ENCODE assay signal across 29 cellular contexts in genomic region chr17:82033359-82034085, GRCh38. TPM values are rescaled to one million over a fixed set of nuclear protein-coding genes. Genes with fewer than 3 reads are reported as not detected.
DNase-seq lines count a peak whose midpoint lies in the region; ATAC-seq, FAIRE-seq and TF ChIP-seq lines count a peak whose summit lies in the region.
"Had no signal": no experiment of that assay in that cellular context is flagged by ENCODE, and none has a peak within 500 bp of the region (broad histone marks: within the 10 kb centered on the region; RNA-seq: fewer than 3 reads in every experiment).

No MANE protein-coding gene starts in this region.

- H4K20me1 ChIP-seq in IMR-90 (ENCODE audit: insufficient read depth, low read length) (peaks cover 5% of the 10 kb centered on the region), endothelial cell of umbilical vein (replicated peaks; ENCODE audit: control insufficient read depth, extremely low read depth, insufficient read depth, low read length) (no peaks in the 10 kb centered on the region)

- H3K36me3 ChIP-seq in IMR-90 (ENCODE audit: control insufficient read depth, insufficient read depth, low read length): no peaks in the 10 kb centered on the region; the same call in 1 of the 2 replicates
- H3K36me3 ChIP-seq in endothelial cell of umbilical vein (ENCODE audit: control insufficient read depth in 2 of 2, extremely low read depth in 1 of 2, insufficient read depth in 2 of 2, low read length in 2 of 2): no peaks in the 10 kb centered on the region
- H3K36me3 ChIP-seq: cardiac muscle cell had no signal

- H3K27me3 ChIP-seq in IMR-90 (ENCODE audit: control insufficient read depth, insufficient read depth, low read length): no peaks in the 10 kb centered on the region
- H3K27me3 ChIP-seq in endothelial cell of umbilical vein (ENCODE audit: control insufficient read depth in 2 of 2, insufficient read depth in 2 of 2, low read length in 2 of 2): no peaks in the 10 kb centered on the region
- H3K27me3 ChIP-seq: cardiac muscle cell, testis had no signal

- BruUV-seq in IMR-90 (replicated peaks; lab: Mats Ljungman, UMichigan) (no TSS peak), endothelial cell of umbilical vein (replicated peaks; lab: Mats Ljungman, UMichigan) (TSS peak; percentile 21)

- H3K56ac ChIP-seq in IMR-90 (ENCODE audit: extremely low read depth, insufficient read depth, low read length): no peak overlapping the region

- H3K27ac Mint-ChIP-seq in activated CD4-positive, alpha-beta T cell treated with anti-CD3 and anti-CD28 coated beads, Interleukin-2, amount 10 ng/mL, durations not matched to agents 24 days and 14 days: no peak overlapping the region
- H3K27ac Mint-ChIP-seq in osteocyte (ENCODE audit: unreplicated experiment): no peak overlapping the region

- dilution Hi-C loops in IMR-90 (cut with HindIII; ENCODE audit: low sequenced_read_pairs, unreplicated experiment) (no loop called here), endothelial cell of umbilical vein (cut with MboI; ENCODE audit: extremely low pct_ligation_motif_present, low sequenced_read_pairs) (no loop called here)

- 0 out of 2 replicates have a peak, but pooled peaks cover 7% of the 10 kb centered on the region for H3K9me1 ChIP-seq in IMR-90 (ENCODE audit: insufficient read depth, low read length)
- H3K9me1 ChIP-seq in endothelial cell of umbilical vein (replicated peaks; ENCODE audit: control insufficient read depth, extremely low read depth, insufficient read depth, low read length): no peaks in the 10 kb centered on the region

- POLR2A ChIA-PET in IMR-90 (lab: Charles Lee; ENCODE audit: unreplicated experiment): no interaction called here
- POLR2A ChIA-PET in endothelial cell of umbilical vein (lab: Charles Lee): no interaction called here

- CTCF ChIA-PET in IMR-90 (lab: Yijun Ruan, JAX): no interaction called here
- CTCF ChIA-PET in endothelial cell of umbilical vein (lab: Charles Lee): interaction anchor here (1.5 kb wide), 1 partner anchor 74 kb away, joined by 7 read pairs; no protein-coding TSS in a partner anchor

- H4K5ac ChIP-seq in IMR-90 (ENCODE audit: low read depth, low read length): no peak overlapping the region

- H2BK120ac ChIP-seq in IMR-90 (ENCODE audit: low read depth, low read length): no peak overlapping the region

- FAIRE-seq in endothelial cell of umbilical vein (lab: Jason Lieb, UNC): no peak
- no peak for FAIRE-seq in D721Med (lab: Jason Lieb, UNC)
- FAIRE-seq: A204.1, urothelium cell line had no signal

- H3K4me3 ChIP-seq in IMR-90 (ENCODE audit: insufficient read depth, low read depth, low read length): no peak overlapping the region
- H3K4me3 ChIP-seq in endothelial cell of umbilical vein (replicated peaks in 1 of 3; ENCODE audit: insufficient read depth in 1 of 3, low read depth in 1 of 3, low read length in 3 of 3): no peak overlapping the region
- H3K4me3 ChIP-seq: cardiac muscle cell, heart left ventricle, lung, psoas muscle, testis had no signal

- H2AK5ac ChIP-seq in IMR-90 (ENCODE audit: low read depth, low read length): no peak overlapping the region

- H3K36me3 Mint-ChIP-seq in activated CD4-positive, alpha-beta T cell treated with anti-CD3 and anti-CD28 coated beads, Interleukin-2, amount 10 ng/mL, durations not matched to agents 24 days and 14 days (ENCODE audit: low read depth): peaks cover 12% of the 10 kb centered on the region
- H3K36me3 Mint-ChIP-seq in osteocyte (ENCODE audit: unreplicated experiment): no peaks in the 10 kb centered on the region

- H3K9ac ChIP-seq in IMR-90 (ENCODE audit: low read depth, low read length) (no peak overlapping the region), endothelial cell of umbilical vein (replicated peaks; ENCODE audit: extremely low read depth, insufficient read depth, low read length) (no peak overlapping the region)

- H2AK9ac ChIP-seq in IMR-90 (replicated peaks; ENCODE audit: low read depth, low read length, poor library complexity): peak overlapping the region; percentile 42

- no peak for DNase-seq in activated CD4-positive, alpha-beta T cell treated with anti-CD3 and anti-CD28 coated beads, Interleukin-2, amount 10 ng/mL, durations not matched to agents 24 days and 14 days
- no peak for DNase-seq in activated CD4-positive, alpha-beta T cell treated with anti-CD3 and anti-CD28 coated beads, Interleukin-2, amount 50 U/mL, for 1 hour
- DNase-seq in IMR-90 (no peak), endothelial cell of umbilical vein (ENCODE audit: low read depth, low spot score) (no peak), osteocyte (ENCODE audit: extremely low spot score, unreplicated experiment) (no peak), D721Med (ENCODE audit: insufficient read length, low spot score) (no peak)
- DNase-seq: activated CD4-positive, alpha-beta T cell treated with anti-CD3 and anti-CD28 coated beads for 4 hours; activated naive CD4-positive, alpha-beta T cell treated with anti-CD3 and anti-CD28 coated beads, Interleukin-2, amount 50 U/mL, for 16 hours; anterior cingulate cortex; cortex of kidney; DMS53; foreskin fibroblast; GDM1; heart left ventricle; Kasumi-1; NCI-H1436; psoas muscle; stimulated activated naive CD8-positive, alpha-beta T cell treated with anti-CD3 and anti-CD28 coated beads, Interleukin-15, Interleukin-2, amounts not matched to agents 100 U/mL and 50 U/mL, for 24 hours; testis had no signal

- no peak overlapping the region for H2BK20ac ChIP-seq in IMR-90 (ENCODE audit: low read depth, low read length)

- no peak overlapping the region for H3K23ac ChIP-seq in IMR-90 (ENCODE audit: low read depth, low read length)

- no peak overlapping the region for H3K4ac ChIP-seq in IMR-90 (ENCODE audit: low read depth, low read length)

- no peaks in the 10 kb centered on the region for H3K9me3 Mint-ChIP-seq in activated CD4-positive, alpha-beta T cell treated with anti-CD3 and anti-CD28 coated beads, Interleukin-2, amount 10 ng/mL, durations not matched to agents 24 days and 14 days
- no peaks in the 10 kb centered on the region for H3K9me3 Mint-ChIP-seq in osteocyte (ENCODE audit: unreplicated experiment)
- H3K9me3 Mint-ChIP-seq: T-helper 1 cell treated with Interleukin-12 subunit alpha and Interleukin-12 subunit beta and Interleukin-4 antibody, amounts not matched to agents 30 μg/mL and 1 μg/mL, for 36 hours had no signal

- no peak overlapping the region for H2BK5ac ChIP-seq in IMR-90 (ENCODE audit: low read depth, low read length, poor library complexity, severe bottlenecking)

- H4K91ac ChIP-seq in IMR-90 (ENCODE audit: insufficient read depth, low read depth, low read length): no peak overlapping the region

- 92% methylated on average over 11 of the region's 38 CpGs; no CpG with 5 or more reads in 1 of the 2 experiments for WGBS in IMR-90 (ENCODE audit: extremely low coverage in 2 of 2, insufficient read length in 1 of 2), 2 experiments

- no peak for TF ChIP-seq RAD21 in IMR-90 (IDR thresholded peaks at IDR 0.05; ENCODE audit: low read length)

- H3K79me1 ChIP-seq in IMR-90 (ENCODE audit: low read depth in 1 of 2, low read length in 2 of 2): peaks cover 7 to 12% of the 10 kb centered on the region in 2 experiments

- no peak for ATAC-seq in IMR-90 (ENCODE audit: low read depth)
- ATAC-seq in GM18867 (IDR thresholded peaks at IDR 0.05; ENCODE audit: unreplicated experiment): no peak
- no peak for ATAC-seq in HG02884 (IDR thresholded peaks at IDR 0.05; ENCODE audit: unreplicated experiment)
- ATAC-seq: esophagus mucosa; heart left ventricle; psoas muscle; stimulated activated naive CD8-positive, alpha-beta T cell treated with anti-CD3 and anti-CD28 coated beads, Interleukin-15, Interleukin-2, amounts not matched to agents 100 U/mL and 50 U/mL, for 24 hours had no signal

- no peak overlapping the region for H4K8ac ChIP-seq in IMR-90 (ENCODE audit: low read depth in 2 of 2, low read length in 2 of 2)

- no peaks in the 10 kb centered on the region for H3K27me3 Mint-ChIP-seq in activated CD4-positive, alpha-beta T cell treated with anti-CD3 and anti-CD28 coated beads, Interleukin-2, amount 10 ng/mL, durations not matched to agents 24 days and 14 days
- H3K27me3 Mint-ChIP-seq in osteocyte (ENCODE audit: unreplicated experiment): no peaks in the 10 kb centered on the region

- in situ Hi-C loops in IMR-90 (cut with MboI; ENCODE audit: low sequenced_read_pairs): loop anchor here (5.0 kb wide), 1 partner anchor 124 kb away; no protein-coding TSS in a partner anchor

- intact Hi-C loops in activated CD4-positive, alpha-beta T cell treated with anti-CD3 and anti-CD28 coated beads, Interleukin-2, amount 10 ng/mL, durations not matched to agents 24 days and 14 days (cut with micrococcal nuclease): no loop called here
- intact Hi-C loops in IMR-90 (cut with micrococcal nuclease) (loop anchor here (10.0 kb wide), 1 partner anchor 291 kb away; no protein-coding TSS in a partner anchor), endothelial cell of umbilical vein (cut with micrococcal nuclease) (loop anchor here (10.0 kb wide), 2 partner anchors 201 to 381 kb away; partner anchors contain the start of genes HEXD and OGFOD3)

- H3K14ac ChIP-seq in IMR-90 (replicated peaks; ENCODE audit: low read depth, low read length): no peak overlapping the region

- H3K4me2 ChIP-seq in IMR-90 (ENCODE audit: low read depth, low read length) (no peak overlapping the region), endothelial cell of umbilical vein (ENCODE audit: insufficient read depth, low read length) (no peak overlapping the region)

- H3K4me1 Mint-ChIP-seq in activated CD4-positive, alpha-beta T cell treated with anti-CD3 and anti-CD28 coated beads, Interleukin-2, amount 10 ng/mL, durations not matched to agents 24 days and 14 days: peaks cover 15% of the 10 kb centered on the region
- peaks cover 22% of the 10 kb centered on the region for H3K4me1 Mint-ChIP-seq in osteocyte (ENCODE audit: unreplicated experiment)

- no peak for TF ChIP-seq CTCF in IMR-90 (conservative IDR thresholded peaks at IDR 0.05; ENCODE audit: low read depth, low read length)
- no peak for TF ChIP-seq CTCF in endothelial cell of umbilical vein (IDR thresholded peaks at IDR 0.05; ENCODE audit: extremely low read depth in 1 of 2, insufficient read depth in 1 of 2, low read depth in 1 of 2, low read length in 2 of 2)
- no peak for TF ChIP-seq CTCF in osteocyte (IDR thresholded peaks at IDR 0.05)
- no peak for TF ChIP-seq CTCF in D721Med (IDR thresholded peaks at IDR 0.05; ENCODE audit: insufficient read depth, missing control alignments)

- H3K18ac ChIP-seq in IMR-90 (ENCODE audit: low read depth, low read length): no peak overlapping the region

- no peaks in the 10 kb centered on the region for H3K9me3 ChIP-seq in IMR-90 (ENCODE audit: control insufficient read depth, insufficient read depth, low read length)
- no peaks in the 10 kb centered on the region for H3K9me3 ChIP-seq in endothelial cell of umbilical vein (replicated peaks; ENCODE audit: control insufficient read depth, insufficient read depth, low read length)
- H3K9me3 ChIP-seq: HAP-1, heart left ventricle, psoas muscle, testis had no signal

- H3K27ac ChIP-seq in IMR-90 (ENCODE audit: insufficient read depth, low read length) (no peak overlapping the region), endothelial cell of umbilical vein (ENCODE audit: insufficient read depth, low read depth, low read length) (no peak overlapping the region)
- H3K27ac ChIP-seq: cardiac muscle cell, heart left ventricle, psoas muscle, SK-N-MC, testis had no signal

- TF ChIP-seq POLR2A in IMR-90 (IDR thresholded peaks at IDR 0.05; ENCODE audit: low read depth, low read length): no peak
- no peak for TF ChIP-seq POLR2A in endothelial cell of umbilical vein (IDR thresholded peaks at IDR 0.05; ENCODE audit: low read depth, low read length)

- peaks cover 7% of the 10 kb centered on the region for H3K79me2 ChIP-seq in endothelial cell of umbilical vein (ENCODE audit: control insufficient read depth, insufficient read depth, low read length)

- no peak overlapping the region for H2BK15ac ChIP-seq in IMR-90 (ENCODE audit: low read depth, low read length)

- H3K4me3 Mint-ChIP-seq in activated CD4-positive, alpha-beta T cell treated with anti-CD3 and anti-CD28 coated beads, Interleukin-2, amount 10 ng/mL, durations not matched to agents 24 days and 14 days: peak overlapping the region; percentile 76
- H3K4me3 Mint-ChIP-seq in osteocyte (ENCODE audit: unreplicated experiment): peak overlapping the region; percentile 56

- H3K4me1 ChIP-seq in IMR-90 (ENCODE audit: control insufficient read depth, insufficient read depth, low read length) (peaks cover 11% of the 10 kb centered on the region), endothelial cell of umbilical vein (ENCODE audit: control insufficient read depth, extremely low read depth, insufficient read depth, low read length) (peaks cover 16% of the 10 kb centered on the region)

- H2AFZ ChIP-seq in IMR-90 (replicated peaks; ENCODE audit: low read length, poor library complexity) (no peak overlapping the region), endothelial cell of umbilical vein (ENCODE audit: low read depth, low read length) (no peak overlapping the region)

RNA-seq across cellular contexts. Expression of gene RAC3, which starts 2.0 kb away (rescaled TPM):
- total RNA-seq in activated CD4-positive, alpha-beta T cell treated with anti-CD3 and anti-CD28 coated beads, Interleukin-2, amount 10 ng/mL, durations not matched to agents 24 days and 14 days: 11.5 and 12.1 TPM in 2 replicates
- 5.7 and 7.2 TPM in 2 replicates for total RNA-seq in IMR-90 (2012; rRNA removed)
- 23.4 and 32.0 TPM in 2 replicates for polyA plus RNA-seq in IMR-90 (2012; rRNA removed)
- 34.9 and 48.2 TPM in 2 replicates for polyA plus RNA-seq in IMR-90 (2012; cell fraction: cytosol; rRNA removed)
- polyA plus RNA-seq in IMR-90 (2012; cell fraction: nucleus; rRNA removed; ENCODE audit: low replicate concordance): 20.2 and 75.8 TPM in 2 replicates
- total RNA-seq in endothelial cell of umbilical vein: 34.1 and 35.4 TPM in 2 replicates
- polyA plus RNA-seq in endothelial cell of umbilical vein: 56.0 and 91.1 TPM in 2 replicates
- polyA plus RNA-seq in endothelial cell of umbilical vein (2011; cell fraction: cytosol; rRNA removed): 37.4 and 51.2 TPM in 2 replicates
- 50.0 and 55.7 TPM in 2 replicates for polyA plus RNA-seq in endothelial cell of umbilical vein (2011; cell fraction: nucleus; rRNA removed)
- 23.4 and 52.5 TPM in 2 replicates for polyA plus RNA-seq in endothelial cell of umbilical vein (2012)
- 22.6 and 24.3 TPM in 2 replicates for polyA minus RNA-seq in endothelial cell of umbilical vein
- polyA minus RNA-seq in endothelial cell of umbilical vein (2011; cell fraction: cytosol; rRNA and poly(A)+ RNA removed): 7.6 TPM
- polyA minus RNA-seq in endothelial cell of umbilical vein (2011; cell fraction: nucleus; rRNA and poly(A)+ RNA removed): 9.2 and 19.1 TPM in 2 replicates
- 19.4 and 21.8 TPM in 2 replicates for total RNA-seq in osteocyte
- total RNA-seq: psoas muscle had no signal

RNA-seq across cellular contexts. Expression of gene DCXR, which starts 4.0 kb away (rescaled TPM):
- 128 TPM in 2 replicates for total RNA-seq in activated CD4-positive, alpha-beta T cell treated with anti-CD3 and anti-CD28 coated beads, Interleukin-2, amount 10 ng/mL, durations not matched to agents 24 days and 14 days
- total RNA-seq in IMR-90 (2012; rRNA removed) (36.6 and 36.9 TPM in 2 replicates), endothelial cell of umbilical vein (75.2 and 93.0 TPM in 2 replicates), osteocyte (69.0 and 71.0 TPM in 2 replicates)
- polyA plus RNA-seq in IMR-90 (2012; rRNA removed) (129 and 139 TPM in 2 replicates), endothelial cell of umbilical vein (178 and 241 TPM in 2 replicates)
- 135 and 154 TPM in 2 replicates for polyA plus RNA-seq in IMR-90 (2012; cell fraction: cytosol; rRNA removed)
- 94.9 and 309 TPM in 2 replicates for polyA plus RNA-seq in IMR-90 (2012; cell fraction: nucleus; rRNA removed; ENCODE audit: low replicate concordance)
- polyA plus RNA-seq in endothelial cell of umbilical vein (2011; cell fraction: cytosol; rRNA removed): 153 and 181 TPM in 2 replicates
- 150 and 164 TPM in 2 replicates for polyA plus RNA-seq in endothelial cell of umbilical vein (2011; cell fraction: nucleus; rRNA removed)
- polyA plus RNA-seq in endothelial cell of umbilical vein (2012): 106 and 108 TPM in 2 replicates
- polyA minus RNA-seq in endothelial cell of umbilical vein: 41.9 and 53.2 TPM in 2 replicates
- 39.0 TPM for polyA minus RNA-seq in endothelial cell of umbilical vein (2011; cell fraction: cytosol; rRNA and poly(A)+ RNA removed)
- 8.4 and 18.0 TPM in 2 replicates for polyA minus RNA-seq in endothelial cell of umbilical vein (2011; cell fraction: nucleus; rRNA and poly(A)+ RNA removed)

RNA-seq across cellular contexts. Expression of gene LRRC45, which starts 10.4 kb away (rescaled TPM):
- total RNA-seq in activated CD4-positive, alpha-beta T cell treated with anti-CD3 and anti-CD28 coated beads, Interleukin-2, amount 10 ng/mL, durations not matched to agents 24 days and 14 days: 39.0 and 40.6 TPM in 2 replicates
- total RNA-seq in IMR-90 (2012; rRNA removed): 7.2 and 7.8 TPM in 2 replicates
- 10.2 and 10.9 TPM in 2 replicates for polyA plus RNA-seq in IMR-90 (2012; rRNA removed)
- 6.8 and 8.0 TPM in 2 replicates for polyA plus RNA-seq in IMR-90 (2012; cell fraction: cytosol; rRNA removed)
- 46.7 and 84.8 TPM in 2 replicates for polyA plus RNA-seq in IMR-90 (2012; cell fraction: nucleus; rRNA removed; ENCODE audit: low replicate concordance)
- total RNA-seq in endothelial cell of umbilical vein: 18.6 and 22.9 TPM in 2 replicates
- 7.6 and 8.1 TPM in 2 replicates for polyA plus RNA-seq in endothelial cell of umbilical vein
- polyA plus RNA-seq in endothelial cell of umbilical vein (2011; cell fraction: cytosol; rRNA removed): 6.1 and 10.3 TPM in 2 replicates
- polyA plus RNA-seq in endothelial cell of umbilical vein (2011; cell fraction: nucleus; rRNA removed): 53.9 and 58.6 TPM in 2 replicates
- polyA plus RNA-seq in endothelial cell of umbilical vein (2012): 6.4 and 10.3 TPM in 2 replicates
- 4.6 and 6.7 TPM in 2 replicates for polyA minus RNA-seq in endothelial cell of umbilical vein
- 18.1 TPM for polyA minus RNA-seq in endothelial cell of umbilical vein (2011; cell fraction: cytosol; rRNA and poly(A)+ RNA removed)
- 6.9 and 9.7 TPM in 2 replicates for polyA minus RNA-seq in endothelial cell of umbilical vein (2011; cell fraction: nucleus; rRNA and poly(A)+ RNA removed)
- total RNA-seq in osteocyte: 9.4 and 9.8 TPM in 2 replicates

RNA-seq across cellular contexts. Expression of gene CENPX, which starts 10.8 kb away (rescaled TPM):
- 116 and 123 TPM in 2 replicates for total RNA-seq in activated CD4-positive, alpha-beta T cell treated with anti-CD3 and anti-CD28 coated beads, Interleukin-2, amount 10 ng/mL, durations not matched to agents 24 days and 14 days
- total RNA-seq in IMR-90 (2012; rRNA removed) (44.8 and 45.3 TPM in 2 replicates), endothelial cell of umbilical vein (56.2 and 68.0 TPM in 2 replicates), osteocyte (29.4 and 31.7 TPM in 2 replicates)
- polyA plus RNA-seq in IMR-90 (2012; rRNA removed) (86.8 and 100 TPM in 2 replicates), endothelial cell of umbilical vein (67.2 and 67.6 TPM in 2 replicates)
- 102 and 133 TPM in 2 replicates for polyA plus RNA-seq in IMR-90 (2012; cell fraction: cytosol; rRNA removed)
- polyA plus RNA-seq in IMR-90 (2012; cell fraction: nucleus; rRNA removed; ENCODE audit: low replicate concordance): 82.2 and 166 TPM in 2 replicates
- polyA plus RNA-seq in endothelial cell of umbilical vein (2011; cell fraction: cytosol; rRNA removed): 54.9 and 73.0 TPM in 2 replicates
- polyA plus RNA-seq in endothelial cell of umbilical vein (2011; cell fraction: nucleus; rRNA removed): 54.2 and 58.1 TPM in 2 replicates
- polyA plus RNA-seq in endothelial cell of umbilical vein (2012): 46.4 and 47.4 TPM in 2 replicates
- 13.8 and 18.6 TPM in 2 replicates for polyA minus RNA-seq in endothelial cell of umbilical vein
- 52.5 TPM for polyA minus RNA-seq in endothelial cell of umbilical vein (2011; cell fraction: cytosol; rRNA and poly(A)+ RNA removed)
- 3.8 and 8.9 TPM in 2 replicates for polyA minus RNA-seq in endothelial cell of umbilical vein (2011; cell fraction: nucleus; rRNA and poly(A)+ RNA removed)

RNA-seq across cellular contexts. Expression of gene RFNG, which starts 18.1 kb away (rescaled TPM):
- 21.4 and 30.8 TPM in 2 replicates for total RNA-seq in activated CD4-positive, alpha-beta T cell treated with anti-CD3 and anti-CD28 coated beads, Interleukin-2, amount 10 ng/mL, durations not matched to agents 24 days and 14 days
- total RNA-seq in IMR-90 (2012; rRNA removed): 6.8 and 8.6 TPM in 2 replicates
- 47.3 and 51.1 TPM in 2 replicates for polyA plus RNA-seq in IMR-90 (2012; rRNA removed)
- 27.2 and 51.3 TPM in 2 replicates for polyA plus RNA-seq in IMR-90 (2012; cell fraction: cytosol; rRNA removed)
- 271 and 643 TPM in 2 replicates for polyA plus RNA-seq in IMR-90 (2012; cell fraction: nucleus; rRNA removed; ENCODE audit: low replicate concordance)
- 33.7 and 36.9 TPM in 2 replicates for total RNA-seq in endothelial cell of umbilical vein
- 40.0 and 59.2 TPM in 2 replicates for polyA plus RNA-seq in endothelial cell of umbilical vein
- polyA plus RNA-seq in endothelial cell of umbilical vein (2011; cell fraction: cytosol; rRNA removed): 14.3 and 27.7 TPM in 2 replicates
- 122 and 156 TPM in 2 replicates for polyA plus RNA-seq in endothelial cell of umbilical vein (2011; cell fraction: nucleus; rRNA removed)
- 22.3 and 37.7 TPM in 2 replicates for polyA plus RNA-seq in endothelial cell of umbilical vein (2012)
- 13.8 and 16.9 TPM in 2 replicates for polyA minus RNA-seq in endothelial cell of umbilical vein
- 8.5 TPM for polyA minus RNA-seq in endothelial cell of umbilical vein (2011; cell fraction: cytosol; rRNA and poly(A)+ RNA removed)
- polyA minus RNA-seq in endothelial cell of umbilical vein (2011; cell fraction: nucleus; rRNA and poly(A)+ RNA removed): 14.9 and 33.9 TPM in 2 replicates
- total RNA-seq in osteocyte: 37.3 and 41.0 TPM in 2 replicates
